Comparison of ENCODE assay signal across 17 cellular contexts in genomic region chr4:16171831-16172230, GRCh38.
"Had no signal": no experiment of that assay in that cellular context is flagged by ENCODE, and none has a peak within 500 bp of the region (broad histone marks: within the 10 kb centered on the region; RNA-seq: fewer than 3 reads in every experiment).

No MANE protein-coding gene starts in this region.

- DNase-seq: KBM-7; MG63; NCI-H1436; NCI-H187; NCI-H2029; NCI-H2081 treated with DMSO at 0.1 percent for 48 hours; NCI-H2227 treated with DMSO at 0.1 percent for 48 hours; NCI-H524; NCI-H526 treated with DMSO at 0.1 percent for 48 hours; NCI-H748 treated with DMSO at 0.1 percent for 48 hours; NK-92 treated with Interleukin-12 subunit alpha and Interleukin-12 subunit beta, amount 100 ng/mL, for 24 hours; PC-3; SHP77; SK-N-SH; T-helper 1 cell had no signal

- H3K4me3 ChIP-seq: MG63 had no signal

- ATAC-seq: Panc1, PC-3 had no signal

- H3K27ac ChIP-seq: RWPE1 had no signal

- H3K36me3 ChIP-seq: MG63 had no signal

- H3K27me3 ChIP-seq: MG63 had no signal

- H3K9me3 ChIP-seq: MG63, SK-N-SH had no signal
